ENCODE assay signal across 8 cellular contexts in the genomic region with DNA sequence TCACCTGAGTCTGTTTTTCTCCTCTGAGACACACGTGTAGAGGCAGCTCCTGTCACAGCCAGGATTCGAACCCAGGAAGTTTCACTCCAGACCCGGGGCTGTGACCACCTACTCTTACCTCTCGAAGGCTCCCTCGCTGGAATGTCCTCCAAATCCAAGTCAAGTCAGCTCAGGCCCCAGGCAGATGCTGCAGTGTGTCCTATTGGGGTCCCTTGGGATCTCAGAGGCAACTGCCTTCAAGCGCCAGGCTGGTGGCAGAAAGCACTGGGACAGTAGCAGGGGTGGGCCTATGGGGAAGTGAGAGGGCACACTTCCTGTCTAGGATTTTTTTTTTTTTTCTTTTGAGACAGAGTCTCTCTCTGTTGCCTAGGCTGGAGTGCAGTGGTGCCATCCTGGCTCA. TPM values are rescaled to one million over a fixed set of nuclear protein-coding genes. Genes with fewer than 3 reads are reported as not detected.
DNase-seq lines count a peak whose midpoint lies in the region; ATAC-seq, FAIRE-seq and TF ChIP-seq lines count a peak whose summit lies in the region.

No MANE protein-coding gene starts in this region.

- no peak for TF ChIP-seq POLR2A in A549 (IDR thresholded peaks at IDR 0.05; ENCODE audit: low read length)
- TF ChIP-seq POLR2A in GM19099 (IDR thresholded peaks at IDR 0.05; ENCODE audit: extremely low read depth, insufficient read length, low read depth), result peak; percentile 29

- H3K36me3 ChIP-seq in SJCRH30 (no peaks in the 10 kb centered on the region; the same call in 1 of the 2 replicates), kidney (ENCODE audit: control insufficient read depth in 1 of 2, insufficient read depth in 2 of 2, low read length in 2 of 2) (no peaks in the 10 kb centered on the region)

- no peak overlapping the region; the same call in 2 of the 3 replicates for H3K4me3 ChIP-seq in A549
- peak overlapping the region; percentile 68 for H3K4me3 ChIP-seq in SJCRH30
- H3K4me3 ChIP-seq in kidney (ENCODE audit: low read length in 2 of 2), result no peak overlapping the region

- peak overlapping the region in 1 of 2 donors; percentile 19 for H3K9ac ChIP-seq in kidney (ENCODE audit: low read length in 2 of 2)

- no peak for TF ChIP-seq EP300 in A549 (IDR thresholded peaks at IDR 0.05)

- intact Hi-C loops in kidney (cut with DNase I), result no loop called here

- 52% methylated on average over 6 of the region's 6 CpGs for WGBS in A549 (ENCODE audit: missing lambda C conversion rate)

- DNase-seq in A549 (ENCODE audit: low read depth in 1 of 2, low spot score in 1 of 2), result no peak
- peak in 1 of 2 experiments; percentile 24 for DNase-seq in SJCRH30
- DNase-seq in kidney, result peak; percentile 59
- DNase-seq in GM19238 (ENCODE audit: insufficient read length, low spot score), result no peak
- DNase-seq in NCI-H2196 treated with DMSO at 0.1 percent for 48 hours (lab: John Stamatoyannopoulos, UW; ENCODE audit: unreplicated experiment), result no peak

- H3K4me1 ChIP-seq in A549 (peaks cover 74% of the 10 kb centered on the region), SJCRH30 (peaks cover 24% of the 10 kb centered on the region), kidney (ENCODE audit: control insufficient read depth in 1 of 2, insufficient read depth in 1 of 2, low read depth in 1 of 2, low read length in 2 of 2) (peaks cover 0 to 27% of the 10 kb centered on the region in 2 donors)

- TF ChIP-seq CTCF in A549 (IDR thresholded peaks at IDR 0.05) (no peak), kidney (IDR thresholded peaks at IDR 0.05; ENCODE audit: borderline replicate concordance, extremely low read depth, insufficient read depth) (no peak)

- H3K9me3 ChIP-seq in A549, result no peaks in the 10 kb centered on the region
- H3K9me3 ChIP-seq in SJCRH30 (replicated peaks), result no peaks in the 10 kb centered on the region
- H3K9me3 ChIP-seq in kidney (ENCODE audit: control insufficient read depth in 1 of 2, low read length in 2 of 2), result no peaks in the 10 kb centered on the region

- FAIRE-seq in A549 (lab: Jason Lieb, UNC) (no peak), kidney (lab: Jason Lieb, UNC) (no peak)

- CTCF ChIA-PET in A549 (lab: Yijun Ruan, JAX), result interaction anchor here (0.9 to 2.9 kb wide), 7 partner anchors 19 to 414 kb away, joined by 3 to 16 read pairs (median 3); a partner anchor contains a TSS

- ATAC-seq in A549 (no peak), HG03095 (IDR thresholded peaks at IDR 0.05; ENCODE audit: unreplicated experiment) (no peak), HG02623 (IDR thresholded peaks at IDR 0.05; ENCODE audit: unreplicated experiment) (no peak)

- no peaks in the 10 kb centered on the region for H3K27me3 ChIP-seq in SJCRH30

- peak overlapping the region; percentile 68 for H3K4me2 ChIP-seq in A549

- no peak for TF ChIP-seq RAD21 in A549 (conservative IDR thresholded peaks at IDR 0.05 in 1 of 2, IDR thresholded peaks at IDR 0.05 in 1 of 2)

- POLR2A ChIA-PET in A549 (lab: Yijun Ruan, JAX), result interaction anchor here (1.3 kb wide), 1 partner anchor 35 kb away, joined by 6 read pairs; no protein-coding TSS in a partner anchor

- H3K27ac ChIP-seq in A549 (peak overlapping the region; percentile 82 to 90), SJCRH30 (no peak overlapping the region), kidney (ENCODE audit: low read depth in 2 of 2, low read length in 2 of 2) (no peak overlapping the region)

TF ChIP-seq in A549, 52 proteins besides CTCF, POLR2A, EP300 and RAD21 (continues in another document):
- no peak for TF ChIP-seq EHF (CRISPR knock-in tag; IDR thresholded peaks at IDR 0.05)
- TF ChIP-seq, protein P1, sequence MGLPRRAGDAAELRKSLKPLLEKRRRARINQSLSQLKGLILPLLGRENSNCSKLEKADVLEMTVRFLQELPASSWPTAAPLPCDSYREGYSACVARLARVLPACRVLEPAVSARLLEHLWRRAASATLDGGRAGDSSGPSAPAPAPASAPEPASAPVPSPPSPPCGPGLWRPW (IDR thresholded peaks at IDR 0.05), result no peak
- no peak for TF ChIP-seq CHD2 (IDR thresholded peaks at IDR 0.05; ENCODE audit: low read length, partially characterized antibody)
- TF ChIP-seq, protein P2, sequence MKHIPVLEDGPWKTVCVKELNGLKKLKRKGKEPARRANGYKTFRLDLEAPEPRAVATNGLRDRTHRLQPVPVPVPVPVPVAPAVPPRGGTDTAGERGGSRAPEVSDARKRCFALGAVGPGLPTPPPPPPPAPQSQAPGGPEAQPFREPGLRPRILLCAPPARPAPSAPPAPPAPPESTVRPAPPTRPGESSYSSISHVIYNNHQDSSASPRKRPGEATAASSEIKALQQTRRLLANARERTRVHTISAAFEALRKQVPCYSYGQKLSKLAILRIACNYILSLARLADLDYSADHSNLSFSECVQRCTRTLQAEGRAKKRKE (CRISPR knock-in tag; IDR thresholded peaks at IDR 0.05; ENCODE audit: low read depth), result no peak
- TF ChIP-seq NR3C1 (IDR thresholded peaks at IDR 0.05), result no peak
- TF ChIP-seq MYC (IDR thresholded peaks at IDR 0.05; ENCODE audit: borderline replicate concordance, low read length), result no peak
- TF ChIP-seq POLR2AphosphoS2 (conservative IDR thresholded peaks at IDR 0.05; ENCODE audit: low read length), result no peak
- TF ChIP-seq HEYL (CRISPR knock-in tag; IDR thresholded peaks at IDR 0.05), result no peak
- no peak for TF ChIP-seq SREBF2 (IDR thresholded peaks at IDR 0.05)
- no peak for TF ChIP-seq FOSB (CRISPR knock-in tag; IDR thresholded peaks at IDR 0.05)

RNA-seq across cellular contexts. Expression of a gene that starts 0.8 kb away (rescaled TPM):
- polyA plus RNA-seq in A549 (2011; rRNA removed) (11.0 and 12.5 TPM in 2 replicates), A549 (2017; fragmentation: RNase III; extraction: RNeasy Plus Mini Kit Qiagen cat#74134 plus additional on column Dnase treatment) (18.1 to 25.4 TPM (median 24.8 TPM) in 3 replicates), kidney (ENCODE audit: insufficient read depth, low read depth, low replicate concordance) (31.6 TPM)
- 21.5 and 29.4 TPM in 2 replicates for polyA plus RNA-seq in A549 (2012; cell fraction: cytosol; rRNA removed)
- 28.7 and 46.1 TPM in 2 replicates for polyA plus RNA-seq in A549 (2012; cell fraction: nucleus; rRNA removed)
- polyA minus RNA-seq in A549 (2011; rRNA and poly(A)+ RNA removed), result 17.6 and 18.1 TPM in 2 replicates
- total RNA-seq in SJCRH30 (2014; rRNA removed; shearing (Covaris generic)), result 19.6 and 24.3 TPM in 2 replicates
- 31.4 TPM for total RNA-seq in kidney

RNA-seq across cellular contexts. Expression of a gene that starts 13.0 kb away (rescaled TPM):
- 1.8 and 2.4 TPM in 2 replicates for polyA plus RNA-seq in A549 (2011; rRNA removed)
- polyA plus RNA-seq in A549 (2012; cell fraction: cytosol; rRNA removed), result 1.4 and 2.2 TPM in 2 replicates
- polyA plus RNA-seq in A549 (2012; cell fraction: nucleus; rRNA removed), result 19.9 and 20.7 TPM in 2 replicates
- polyA plus RNA-seq in A549 (2017; fragmentation: RNase III; extraction: RNeasy Plus Mini Kit Qiagen cat#74134 plus additional on column Dnase treatment), result 2.0 to 3.7 TPM (median 2.5 TPM) in 3 replicates
- 0.70 and 2.0 TPM in 2 replicates for polyA minus RNA-seq in A549 (2011; rRNA and poly(A)+ RNA removed)
- 0.20 and 0.51 TPM in 2 replicates for total RNA-seq in SJCRH30 (2014; rRNA removed; shearing (Covaris generic))
- total RNA-seq in kidney, result 3.0 TPM
- polyA plus RNA-seq in kidney (ENCODE audit: insufficient read depth, low read depth, low replicate concordance), result 4.3 TPM

RNA-seq across cellular contexts. Expression of a gene that starts 18.2 kb away (rescaled TPM):
- polyA plus RNA-seq in A549 (2011; rRNA removed) (8.2 and 14.7 TPM in 2 replicates), A549 (2017; fragmentation: RNase III; extraction: RNeasy Plus Mini Kit Qiagen cat#74134 plus additional on column Dnase treatment) (15.8 to 25.2 TPM (median 22.0 TPM) in 3 replicates), kidney (ENCODE audit: insufficient read depth, low read depth, low replicate concordance) (75.0 TPM)
- 12.7 and 16.0 TPM in 2 replicates for polyA plus RNA-seq in A549 (2012; cell fraction: cytosol; rRNA removed)
- 36.6 and 37.6 TPM in 2 replicates for polyA plus RNA-seq in A549 (2012; cell fraction: nucleus; rRNA removed)
- polyA minus RNA-seq in A549 (2011; rRNA and poly(A)+ RNA removed), result 15.6 and 18.6 TPM in 2 replicates
- 59.9 and 61.5 TPM in 2 replicates for total RNA-seq in SJCRH30 (2014; rRNA removed; shearing (Covaris generic))
- total RNA-seq in kidney, result 74.6 TPM

RNA-seq across cellular contexts. Expression of a gene that starts 20.1 kb away (rescaled TPM):
- polyA plus RNA-seq in A549 (2011; rRNA removed) (41.9 and 48.8 TPM in 2 replicates), A549 (2017; fragmentation: RNase III; extraction: RNeasy Plus Mini Kit Qiagen cat#74134 plus additional on column Dnase treatment) (45.9 to 50.1 TPM (median 46.3 TPM) in 3 replicates), kidney (ENCODE audit: insufficient read depth, low read depth, low replicate concordance) (70.0 TPM)
- 63.0 and 76.3 TPM in 2 replicates for polyA plus RNA-seq in A549 (2012; cell fraction: cytosol; rRNA removed)
- polyA plus RNA-seq in A549 (2012; cell fraction: nucleus; rRNA removed), result 52.4 and 53.7 TPM in 2 replicates
- 78.6 and 82.1 TPM in 2 replicates for polyA minus RNA-seq in A549 (2011; rRNA and poly(A)+ RNA removed)
- total RNA-seq in SJCRH30 (2014; rRNA removed; shearing (Covaris generic)), result 44.7 and 46.4 TPM in 2 replicates
- 42.8 TPM for total RNA-seq in kidney

RNA-seq across cellular contexts. Expression of a gene that starts 40.1 kb away (rescaled TPM):
- 30.0 and 33.6 TPM in 2 replicates for polyA plus RNA-seq in A549 (2011; rRNA removed)
- polyA plus RNA-seq in A549 (2012; cell fraction: cytosol; rRNA removed), result 75.1 and 94.3 TPM in 2 replicates
- 47.3 and 77.3 TPM in 2 replicates for polyA plus RNA-seq in A549 (2012; cell fraction: nucleus; rRNA removed)
- polyA plus RNA-seq in A549 (2017; fragmentation: RNase III; extraction: RNeasy Plus Mini Kit Qiagen cat#74134 plus additional on column Dnase treatment), result 31.9 to 38.2 TPM (median 31.9 TPM) in 3 replicates
- polyA minus RNA-seq in A549 (2011; rRNA and poly(A)+ RNA removed), result 14.8 and 18.0 TPM in 2 replicates
- 31.4 and 36.4 TPM in 2 replicates for total RNA-seq in SJCRH30 (2014; rRNA removed; shearing (Covaris generic))
- 77.9 TPM for total RNA-seq in kidney
- polyA plus RNA-seq in kidney (ENCODE audit: insufficient read depth, low read depth, low replicate concordance), result 185 TPM

Comparison
In these comparisons a context has a peak if more than half of its experiments do, and no peak if none do; other contexts are left out.
1. H3K27ac ChIP-seq: peak in A549 (2 of 2); none in SJCRH30 (single experiment) and kidney (0 of 2).